In the genomic region with DNA sequence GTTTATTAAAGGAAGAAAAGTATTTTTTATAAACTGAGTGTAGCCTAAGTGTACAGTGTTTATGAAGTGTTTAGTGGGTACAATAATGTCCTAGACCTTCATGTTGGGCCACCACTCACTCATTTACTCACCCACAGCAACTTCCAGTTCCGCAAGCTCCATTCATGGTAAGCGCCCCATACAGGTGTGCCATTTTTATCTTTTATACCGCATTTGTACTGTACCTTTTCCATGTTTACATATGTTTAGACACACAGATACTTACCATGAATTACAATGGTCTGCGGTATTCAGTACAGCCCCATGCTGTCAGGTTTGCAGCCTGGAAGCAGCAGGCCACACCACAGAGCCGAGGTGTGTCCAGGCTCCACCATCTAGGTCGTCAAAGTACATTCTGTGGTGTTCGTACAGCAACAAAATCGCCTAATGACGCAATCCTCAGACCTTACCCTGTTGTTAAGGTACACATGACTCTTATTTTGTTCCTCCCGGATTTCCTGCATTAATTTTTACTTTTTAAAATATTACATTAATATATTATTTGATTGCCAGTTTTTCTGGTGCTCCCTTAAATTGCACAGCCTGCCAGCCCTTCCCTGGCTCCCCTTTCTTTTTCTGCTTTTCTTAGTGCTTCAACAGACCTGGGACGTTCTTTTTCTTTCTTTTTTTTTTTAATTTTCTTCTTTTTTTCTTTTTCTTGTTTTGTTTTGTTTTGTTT, we compare ENCODE assay signal across 6 cellular contexts. TPM values are rescaled to one million over a fixed set of nuclear protein-coding genes. Genes with fewer than 3 reads are reported as not detected.
DNase-seq lines count a peak whose midpoint lies in the region; ATAC-seq and TF ChIP-seq lines count a peak whose summit lies in the region.

No MANE protein-coding gene starts in this region.

- peaks cover 0 to 27% of the 10 kb centered on the region in 2 donors for H3K4me1 ChIP-seq in right atrium auricular region

- H3K4me1 Mint-ChIP-seq in activated naive CD4-positive, alpha-beta T cell treated with anti-CD3 and anti-CD28 coated beads, Interleukin-2, amount 50 U/mL, for 24 hours, result peaks cover 50% of the 10 kb centered on the region
- H3K4me1 Mint-ChIP-seq in memory B cell, result peaks cover 16% of the 10 kb centered on the region

- TF ChIP-seq CTCF in right atrium auricular region (IDR thresholded peaks at IDR 0.05), result no peak

- no peaks in the 10 kb centered on the region for H3K27me3 ChIP-seq in right atrium auricular region

- H3K9me3 Mint-ChIP-seq in activated naive CD4-positive, alpha-beta T cell treated with anti-CD3 and anti-CD28 coated beads, Interleukin-2, amount 50 U/mL, for 24 hours, result no peaks in the 10 kb centered on the region
- no peaks in the 10 kb centered on the region for H3K9me3 Mint-ChIP-seq in memory B cell

- peaks cover 23% of the 10 kb centered on the region for H3K36me3 Mint-ChIP-seq in activated naive CD4-positive, alpha-beta T cell treated with anti-CD3 and anti-CD28 coated beads, Interleukin-2, amount 50 U/mL, for 24 hours
- peaks cover 12% of the 10 kb centered on the region for H3K36me3 Mint-ChIP-seq in memory B cell

- ATAC-seq in Right ventricle myocardium inferior (no peak), memory B cell (ENCODE audit: low read depth) (peak; percentile 11), GM21737 (IDR thresholded peaks at IDR 0.05; ENCODE audit: unreplicated experiment) (no peak)

- H3K27me3 Mint-ChIP-seq in activated naive CD4-positive, alpha-beta T cell treated with anti-CD3 and anti-CD28 coated beads, Interleukin-2, amount 50 U/mL, for 24 hours, result no peaks in the 10 kb centered on the region
- no peaks in the 10 kb centered on the region for H3K27me3 Mint-ChIP-seq in memory B cell

- H3K9me3 ChIP-seq in right atrium auricular region, result no peaks in the 10 kb centered on the region

- H3K4me3 Mint-ChIP-seq in activated naive CD4-positive, alpha-beta T cell treated with anti-CD3 and anti-CD28 coated beads, Interleukin-2, amount 50 U/mL, for 24 hours, result peak overlapping the region; percentile 98
- peak overlapping the region; percentile 100 for H3K4me3 Mint-ChIP-seq in memory B cell

- intact Hi-C loops in Right ventricle myocardium inferior (cut with DNase I), result no loop called here

- peak overlapping the region; percentile 73 to 77 for H3K4me3 ChIP-seq in right atrium auricular region

- peaks cover 8% of the 10 kb centered on the region for H3K36me3 ChIP-seq in right atrium auricular region

- H3K27ac ChIP-seq in right atrium auricular region, result peak overlapping the region; percentile 77 to 87

- H3K27ac Mint-ChIP-seq in activated naive CD4-positive, alpha-beta T cell treated with anti-CD3 and anti-CD28 coated beads, Interleukin-2, amount 50 U/mL, for 24 hours, result peak overlapping the region; percentile 99
- H3K27ac Mint-ChIP-seq in memory B cell, result peak overlapping the region; percentile 99

- DNase-seq in right atrium auricular region (ENCODE audit: low spot score) (no peak), Right ventricle myocardium inferior (ENCODE audit: missing footprints) (no peak), memory B cell (ENCODE audit: low spot score in 2 of 2) (peak; percentile 9 to 14)
- no peak for DNase-seq in stimulated activated CD4-positive, alpha-beta T cell treated with anti-CD3 and anti-CD28 coated beads, Interleukin-4, amount 100 ng/mL, for 24 hours

RNA-seq across cellular contexts. Expression of a gene that starts 0.9 kb away (rescaled TPM):
- total RNA-seq in right atrium auricular region (100 to 1,000 TPM; 102 to 119 TPM), Right ventricle myocardium inferior (109 TPM)

RNA-seq across cellular contexts. Expression of a gene that starts 26.6 kb away (rescaled TPM):
- not detected for total RNA-seq in right atrium auricular region
- 0.43 TPM for total RNA-seq in Right ventricle myocardium inferior

RNA-seq across cellular contexts. Expression of a gene that starts 29.1 kb away (rescaled TPM):
- total RNA-seq in right atrium auricular region, result not detected
- total RNA-seq in Right ventricle myocardium inferior, result not detected

RNA-seq across cellular contexts. Expression of a gene that starts 35.3 kb away (rescaled TPM):
- total RNA-seq in right atrium auricular region (10 to 100 TPM in 1 of 2 donors, 1 to 10 TPM in 1; 6.5 to 10.6 TPM), Right ventricle myocardium inferior (9.1 TPM)

RNA-seq across cellular contexts. Expression of a gene that starts 39.2 kb away (rescaled TPM):
- under 1 TPM in 1 of 2 donors, not detected in 1; 0.31 TPM for total RNA-seq in right atrium auricular region
- total RNA-seq in Right ventricle myocardium inferior, result 0.14 TPM

Comparison
In these comparisons a context has a peak if more than half of its experiments do, and no peak if none do; other contexts are left out.
1. DNase-seq: peak in memory B cell (2 of 2); none in right atrium auricular region (single experiment), Right ventricle myocardium inferior (single experiment) and stimulated activated CD4-positive, alpha-beta T cell treated with anti-CD3 and anti-CD28 coated beads, Interleukin-4, amount 100 ng/mL, for 24 hours (single experiment).